In genomic region chr13:93003531-93003930, GRCh38 we compare ENCODE assay signal across 3 cellular contexts.
"Had no signal": no experiment of that assay in that cellular context is flagged by ENCODE, and none has a peak within 500 bp of the region (broad histone marks: within the 10 kb centered on the region; RNA-seq: fewer than 3 reads in every experiment).

No MANE protein-coding gene starts in this region.

- DNase-seq: H9, HCEC 1CT, IMR-90 had no signal
